ENCODE assay signal across 8 cellular contexts in genomic region chr20:34472246-34472925, GRCh38. TPM values are rescaled to one million over a fixed set of nuclear protein-coding genes. Genes with fewer than 3 reads are reported as not detected.
DNase-seq lines count a peak whose midpoint lies in the region; ATAC-seq and TF ChIP-seq lines count a peak whose summit lies in the region.
"Had no signal": no experiment of that assay in that cellular context is flagged by ENCODE, and none has a peak within 500 bp of the region (broad histone marks: within the 10 kb centered on the region; RNA-seq: fewer than 3 reads in every experiment).

No MANE protein-coding gene starts in this region.

- peaks cover 20% of the 10 kb centered on the region for H3F3A ChIP-seq in smooth muscle cell (ENCODE audit: low read depth)

- H3K9me3 ChIP-seq in smooth muscle cell (replicated peaks; ENCODE audit: low read depth): no peaks in the 10 kb centered on the region

- no peak for ATAC-seq in natural killer cell

- 51% methylated on average over 6 of the region's 6 CpGs for WGBS in smooth muscle cell (ENCODE audit: low lambda C conversion rate)

- no peaks in the 10 kb centered on the region for H3K36me3 Mint-ChIP-seq in natural killer cell

- peak overlapping the region in 1 of 2 donors; percentile 26 for H3K27ac Mint-ChIP-seq in natural killer cell

- H3K27ac ChIP-seq in RWPE1 (peak overlapping the region; percentile 29; the same call in 1 of the 2 replicates), smooth muscle cell (ENCODE audit: low read depth) (peak overlapping the region; percentile 53)

- peaks cover 54% of the 10 kb centered on the region for H4K20me1 ChIP-seq in smooth muscle cell (ENCODE audit: low read depth)

- TF ChIP-seq CTCF in RWPE1 (conservative IDR thresholded peaks at IDR 0.05; ENCODE audit: low read depth) (no peak), fibroblast of pulmonary artery (IDR thresholded peaks at IDR 0.05; ENCODE audit: low read length, missing control alignments) (no peak), smooth muscle cell (IDR thresholded peaks at IDR 0.05; ENCODE audit: borderline replicate concordance, insufficient read depth, poor library complexity, severe bottlenecking) (no peak), natural killer cell (IDR thresholded peaks at IDR 0.05) (no peak)

- H3K4me1 Mint-ChIP-seq in natural killer cell: peaks cover 18 to 29% of the 10 kb centered on the region in 2 donors

- intact Hi-C loops in natural killer cell (cut with micrococcal nuclease): no loop called here

- H3K9ac ChIP-seq in smooth muscle cell (ENCODE audit: low read depth): no peak overlapping the region

- H3K4me3 Mint-ChIP-seq in natural killer cell: no peak overlapping the region

- no peaks in the 10 kb centered on the region for H3K9me3 Mint-ChIP-seq in natural killer cell

- POLR2A ChIA-PET in RWPE1 (lab: Yijun Ruan, JAX; ENCODE audit: low non-redundant PET): interaction anchor here (0.5 kb wide), 1 partner anchor 113 kb away, joined by 3 read pairs; no protein-coding TSS in a partner anchor

- H3K4me1 ChIP-seq in smooth muscle cell (ENCODE audit: low read depth): no peaks in the 10 kb centered on the region

- CTCF ChIA-PET in RWPE1 (lab: Yijun Ruan, JAX): interaction anchor here (0.6 to 1.5 kb wide), 4 partner anchors 66 to 160 kb away, joined by 3 to 6 read pairs (median 4); no protein-coding TSS in a partner anchor

- no peak overlapping the region for H2AFZ ChIP-seq in smooth muscle cell (ENCODE audit: low read depth)

- peak; percentile 62 for DNase-seq in HCEC 1CT
- DNase-seq in RWPE1 (ENCODE audit: low spot score): peak; percentile 26
- peak; percentile 46 for DNase-seq in fibroblast of pulmonary artery (ENCODE audit: low read depth)
- no peak for DNase-seq in smooth muscle cell (lab: John Stamatoyannopoulos, UW; ENCODE audit: unreplicated experiment)
- no peak for DNase-seq in stimulated activated naive CD4-positive, alpha-beta T cell (lab: John Stamatoyannopoulos, UW)
- no peak for DNase-seq in mesenteric fat pad (ENCODE audit: low spot score)
- DNase-seq in natural killer cell: no peak
- DNase-seq: central memory CD4-positive, alpha-beta T cell had no signal

- H3K4me2 ChIP-seq in smooth muscle cell: peak overlapping the region; percentile 36

- no peaks in the 10 kb centered on the region for H3K27me3 Mint-ChIP-seq in natural killer cell (ENCODE audit: low read depth in 2 of 2)

- H3K27me3 ChIP-seq in smooth muscle cell (ENCODE audit: low read depth): no peaks in the 10 kb centered on the region

- peaks cover 34% of the 10 kb centered on the region for H3K79me2 ChIP-seq in smooth muscle cell (ENCODE audit: low read depth)

- no peak overlapping the region for H3K4me3 ChIP-seq in fibroblast of pulmonary artery (replicated peaks; ENCODE audit: low read depth, low read length)
- H3K4me3 ChIP-seq in smooth muscle cell: no peak overlapping the region

- peaks cover 16% of the 10 kb centered on the region for H3K36me3 ChIP-seq in smooth muscle cell (ENCODE audit: low read depth)

RNA-seq across cellular contexts. Expression of gene DYNLRB1, which starts 43.8 kb away (rescaled TPM):
- total RNA-seq in smooth muscle cell (185 and 224 TPM in 2 replicates), mesenteric fat pad (131 TPM), natural killer cell (10 to 100 TPM; 58.7 to 65.5 (median 61.4) TPM)
- polyA plus RNA-seq in smooth muscle cell: 202 and 266 TPM in 2 replicates

Comparison
In these comparisons a context has a peak if more than half of its experiments do, and no peak if none do; other contexts are left out.
1. DNase-seq: peak in HCEC 1CT (single experiment), RWPE1 (single experiment) and fibroblast of pulmonary artery (single experiment); none in smooth muscle cell (single experiment), stimulated activated naive CD4-positive, alpha-beta T cell (0 of 6), mesenteric fat pad (single experiment) and natural killer cell (single experiment).